In the genomic region with DNA sequence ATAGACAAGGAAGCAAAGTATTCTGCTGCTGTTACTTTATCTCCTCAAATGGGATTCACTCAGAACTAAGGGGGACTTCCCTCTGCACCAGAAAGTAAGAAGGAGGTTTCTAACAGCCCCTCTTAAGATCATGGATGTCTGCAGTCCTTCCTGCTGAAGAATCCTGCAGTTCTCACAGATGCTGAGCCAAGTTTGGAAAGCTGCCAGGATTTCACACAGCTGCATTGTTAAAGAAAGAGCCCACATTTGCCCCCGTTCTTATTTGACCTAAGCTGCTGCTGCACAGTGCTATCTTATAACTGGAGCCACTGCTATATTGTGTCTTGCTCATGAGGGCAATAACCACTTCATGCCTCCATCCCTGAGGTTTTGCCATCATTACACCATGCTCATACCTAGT, we compare ENCODE assay signal across 25 cellular contexts.
DNase-seq lines count a peak whose midpoint lies in the region; ATAC-seq lines count a peak whose summit lies in the region.
"Had no signal": no experiment of that assay in that cellular context is flagged by ENCODE, and none has a peak within 500 bp of the region (broad histone marks: within the 10 kb centered on the region; RNA-seq: fewer than 3 reads in every experiment).

No MANE protein-coding gene starts in this region.

- ATAC-seq in Right ventricle myocardium inferior (no peak), HG03565 (IDR thresholded peaks at IDR 0.05; ENCODE audit: unreplicated experiment) (no peak)
- ATAC-seq: activated naive CD8-positive, alpha-beta T cell treated with anti-CD3 and anti-CD28 coated beads, Interleukin-2, amount 50 U/mL, for 24 hours; activated T-cell treated with anti-CD3 and anti-CD28 coated beads, Interleukin-2, amount 50 U/mL, for 4 hours; left colon; stimulated activated naive CD8-positive, alpha-beta T cell treated with anti-CD3 and anti-CD28 coated beads, Interleukin-15, amount 100 ng/mL, for 72 hours; WTC11 had no signal

- intact Hi-C loops in Right ventricle myocardium inferior (cut with DNase I), result no loop called here

- peak; percentile 7 for DNase-seq in NCI-H2196 (lab: John Stamatoyannopoulos, UW; ENCODE audit: unreplicated experiment)
- no peak for DNase-seq in NCI-H2196 treated with DMSO at 0.1 percent for 48 hours (lab: John Stamatoyannopoulos, UW; ENCODE audit: unreplicated experiment)
- peak; percentile 1 for DNase-seq in NCI-H774 (lab: John Stamatoyannopoulos, UW)
- peak; percentile 0 for DNase-seq in foreskin melanocyte
- DNase-seq in putamen (ENCODE audit: low spot score), result peak; percentile 56
- no peak for DNase-seq in Right ventricle myocardium inferior (ENCODE audit: missing footprints)
- DNase-seq in SKM-1 (lab: John Stamatoyannopoulos, UW; ENCODE audit: unreplicated experiment), result no peak
- DNase-seq: activated CD4-positive, alpha-beta T cell treated with anti-CD3 and anti-CD28 coated beads, Interleukin-2, amount 10 ng/mL, durations not matched to agents 7 days and 5 days; activated gamma-delta T cell treated with Interleukin-2 at 50 U/mL for 16 hours; activated naive CD8-positive, alpha-beta T cell treated with anti-CD3 and anti-CD28 coated beads, Interleukin-2, amount 50 U/mL, for 24 hours; activated T-cell treated with anti-CD3 and anti-CD28 coated beads, Interleukin-2, amount 50 U/mL, for 4 hours; CD4-positive, alpha-beta T cell; DMS 273 treated with DMSO at 0.1 percent for 48 hours; effector CD4-positive, alpha-beta T cell; left colon; mesendoderm; NCI-H1092; NCI-H187 treated with DMSO at 0.1 percent for 48 hours; PC-9; SHP77 treated with DMSO at 0.1 percent for 48 hours; stimulated activated CD8-positive, alpha-beta memory T cell treated with anti-CD3 and anti-CD28 coated beads, Interleukin-4, amount 100 ng/mL, for 48 hours; stimulated activated naive CD8-positive, alpha-beta T cell treated with anti-CD3 and anti-CD28 coated beads, Interleukin-15, amount 100 ng/mL, for 72 hours; T1000 had no signal

Comparison
In these comparisons a context has a peak if more than half of its experiments do, and no peak if none do; other contexts are left out.
1. DNase-seq: peak in NCI-H2196 (single experiment), NCI-H774 (single experiment), foreskin melanocyte (single experiment) and putamen (single experiment); none in NCI-H2196 treated with DMSO at 0.1 percent for 48 hours (single experiment), Right ventricle myocardium inferior (single experiment) and SKM-1 (single experiment).